23 cellular contexts compared by ENCODE assay signal in genomic region chr15:78213956-78214355, GRCh38. TPM values are rescaled to one million over a fixed set of nuclear protein-coding genes. Genes with fewer than 3 reads are reported as not detected.
DNase-seq lines count a peak whose midpoint lies in the region; ATAC-seq and TF ChIP-seq lines count a peak whose summit lies in the region.
"Had no signal": no experiment of that assay in that cellular context is flagged by ENCODE, and none has a peak within 500 bp of the region (broad histone marks: within the 10 kb centered on the region; RNA-seq: fewer than 3 reads in every experiment).

No MANE protein-coding gene starts in this region.

- no peaks in the 10 kb centered on the region for H3K9me3 ChIP-seq in adrenal gland (replicated peaks in 1 of 3)
- H3K9me3 ChIP-seq: HAP-1, MG63, Peyer's patch, SK-N-SH had no signal

- ATAC-seq in left colon: no peak
- ATAC-seq in GM18861 (IDR thresholded peaks at IDR 0.05; ENCODE audit: unreplicated experiment): no peak
- ATAC-seq in GM19395 (IDR thresholded peaks at IDR 0.05; ENCODE audit: unreplicated experiment): no peak

- H3K4me3 ChIP-seq in H7 (ENCODE audit: insufficient read depth, low read depth, low read length) (no peak overlapping the region), adrenal gland (no peak overlapping the region)
- H3K4me3 ChIP-seq: GM23248, HAP-1, MG63, Peyer's patch had no signal

- no peaks in the 10 kb centered on the region for H3K36me3 ChIP-seq in H7 (replicated peaks; ENCODE audit: control insufficient read depth, insufficient read depth, low read length)
- no peaks in the 10 kb centered on the region for H3K36me3 ChIP-seq in adrenal gland (replicated peaks in 1 of 2)
- H3K36me3 ChIP-seq: HAP-1, MG63, Peyer's patch had no signal

- H3K4me1 ChIP-seq in adrenal gland (replicated peaks in 1 of 2): peaks cover 32% of the 10 kb centered on the region in 2 donors

- intact Hi-C loops in adrenal gland (cut with DNase I): no loop called here
- intact Hi-C loops in left colon (cut with DNase I, micrococcal nuclease): no loop called here

- WGBS in adrenal gland, 4 donors: 87 to 96% (median 90%) methylated on average over 4 of the region's 4 CpGs

- DNase-seq in H7: peak; percentile 12
- DNase-seq in adrenal gland: peak in 1 of 7 donors; percentile 15
- DNase-seq in substantia nigra (lab: John Stamatoyannopoulos, UW): no peak
- no peak for DNase-seq in DMS 273 treated with DMSO at 0.1 percent for 48 hours (lab: John Stamatoyannopoulos, UW)
- DNase-seq in left colon: no peak
- DNase-seq: 8988T; ACHN; CD4-positive, CD25-positive, alpha-beta regulatory T cell; GM23248; IMR-90; KG1; MG63; NCI-H1694; NCI-H2029 treated with DMSO at 0.1 percent for 48 hours; NCI-H446 treated with DMSO at 0.1 percent for 48 hours; NCI-H526; OCI-M1; SK-N-SH had no signal

- peak overlapping the region in 3 of 5 donors; percentile 68 to 75 (median 74) for H3K27ac ChIP-seq in adrenal gland
- H3K27ac ChIP-seq in layer of hippocampus (ENCODE audit: low read depth, low read length): peak overlapping the region; percentile 39
- peak overlapping the region; percentile 83 for H3K27ac ChIP-seq in substantia nigra (ENCODE audit: low read depth, low read length, poor library complexity, severe bottlenecking)
- H3K27ac ChIP-seq: GM23248 had no signal

- TF ChIP-seq POLR2A in adrenal gland (IDR thresholded peaks at IDR 0.05): no peak

- no peak for TF ChIP-seq CTCF in adrenal gland (IDR thresholded peaks at IDR 0.05)

- H3K27me3 ChIP-seq in H7 (ENCODE audit: control insufficient read depth, insufficient read depth, low read length) (no peaks in the 10 kb centered on the region), adrenal gland (no peaks in the 10 kb centered on the region), layer of hippocampus (ENCODE audit: control insufficient read depth, insufficient read depth, low read length) (no peaks in the 10 kb centered on the region)
- H3K27me3 ChIP-seq: MG63, Peyer's patch had no signal

RNA-seq across cellular contexts. Expression of gene ACSBG1, which starts 20.4 kb away (rescaled TPM):
- 2.7 and 3.9 TPM in 2 replicates for total RNA-seq in H7 (2014; rRNA removed; shearing (Covaris generic))
- 10 to 100 TPM in 4 of 8 donors, 1 to 10 TPM in 4; 1.9 to 42.3 (median 9.8) TPM for total RNA-seq in adrenal gland
- 1 to 10 TPM; 2.5 to 5.8 (median 4.3) TPM for polyA plus RNA-seq in adrenal gland
- total RNA-seq in left colon: under 1 TPM; 0.45 to 0.58 TPM
- total RNA-seq: GM23248, IMR-90, Peyer's patch had no signal

RNA-seq across cellular contexts. Expression of gene DNAJA4, which starts 50.4 kb away (rescaled TPM):
- 0.03 and 0.11 TPM in 2 replicates for total RNA-seq in H7 (2014; rRNA removed; shearing (Covaris generic))
- total RNA-seq in adrenal gland (10 to 100 TPM; 11.7 to 26.2 (median 21.8) TPM), left colon (10 to 100 TPM; 36.7 to 39.6 TPM)
- polyA plus RNA-seq in adrenal gland: 10 to 100 TPM; 18.8 to 43.5 (median 19.8) TPM

Comparison
In these comparisons a context has a peak if more than half of its experiments do, and no peak if none do; other contexts are left out.
1. RNA of gene DNAJA4, which starts 50.4 kb away (total RNA-seq): 36.7 to 39.6 TPM in left colon and 11.7 to 26.2 TPM in adrenal gland; 0.03 to 0.11 TPM in H7; every median in the first group is over 10 times any median in the second.
2. Peak in every context shown above with its lines, with median percentiles within 50 percentile points of each other: H3K27ac ChIP-seq.